18 cellular contexts compared by ENCODE assay signal in the genomic region with DNA sequence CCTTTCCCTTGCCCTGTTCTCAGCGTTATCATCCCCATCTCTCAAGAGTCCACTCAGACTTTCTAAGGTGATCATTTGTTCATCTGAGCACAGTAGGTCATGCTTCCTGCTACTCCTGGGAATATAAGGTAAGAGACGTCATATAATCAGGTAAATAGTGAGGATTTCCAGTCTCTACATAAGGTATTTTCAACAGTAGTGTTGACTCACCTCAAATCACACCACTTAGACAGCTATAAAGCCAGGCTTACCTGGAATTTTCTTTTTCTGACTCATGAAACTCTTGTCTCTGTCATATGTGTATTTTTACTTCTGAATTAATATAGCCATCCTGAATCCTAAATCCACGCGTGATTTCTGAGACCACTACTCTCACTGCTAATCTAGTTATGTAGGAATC.
DNase-seq lines count a peak whose midpoint lies in the region; ATAC-seq and TF ChIP-seq lines count a peak whose summit lies in the region.
"Had no signal": no experiment of that assay in that cellular context is flagged by ENCODE, and none has a peak within 500 bp of the region (broad histone marks: within the 10 kb centered on the region; RNA-seq: fewer than 3 reads in every experiment).

No MANE protein-coding gene starts in this region.

- H3K27me3 ChIP-seq in CD4-positive, CD25-positive, alpha-beta regulatory T cell (ENCODE audit: control insufficient read depth, insufficient read depth, low read length) = no peaks in the 10 kb centered on the region
- no peaks in the 10 kb centered on the region for H3K27me3 ChIP-seq in CD4-positive, alpha-beta T cell (ENCODE audit: control insufficient read depth, insufficient read depth, low read length)
- H3K27me3 ChIP-seq in left lung = no peaks in the 10 kb centered on the region
- H3K27me3 ChIP-seq: BLaER1 had no signal

- POLR2A ChIA-PET in CD4-positive, alpha-beta T cell (lab: Charles Lee) = interaction anchor here (1.2 kb wide), 1 partner anchor 28 kb away, joined by 3 read pairs; no protein-coding TSS in a partner anchor
- POLR2A ChIA-PET in activated B cell treated with CpG ODN at 0.5 μM for 24 hours (lab: Charles Lee) = interaction anchor here (1.1 kb wide), 1 partner anchor 9 kb away, joined by 3 read pairs; no protein-coding TSS in a partner anchor

- DNase-seq in CD4-positive, CD25-positive, alpha-beta regulatory T cell = no peak
- DNase-seq in CD4-positive, alpha-beta T cell = no peak
- DNase-seq in activated B cell treated with CpG ODN at 0.5 μM for 24 hours (no peak), left lung (no peak), Ammon's horn (ENCODE audit: low spot score) (no peak), NCI-H345 treated with DMSO at 0.1 percent for 48 hours (lab: John Stamatoyannopoulos, UW; ENCODE audit: unreplicated experiment) (no peak)
- DNase-seq: EL, GF-D8, Karpas-422, NCI-H1694, NCI-H2081, NCI-H2171, NCI-H345, NCI-H526, Right ventricle myocardium superior had no signal

- peak overlapping the region; percentile 30 to 32 (median 31) for H3K27ac Mint-ChIP-seq in CD4-positive, CD25-positive, alpha-beta regulatory T cell
- H3K27ac Mint-ChIP-seq in CD4-positive, alpha-beta T cell = peak overlapping the region; percentile 7
- H3K27ac Mint-ChIP-seq in activated B cell treated with CpG ODN at 0.5 μM for 24 hours = peak overlapping the region; percentile 0

- no peak for ATAC-seq in CD4-positive, CD25-positive, alpha-beta regulatory T cell (ENCODE audit: low read depth in 2 of 2)
- no peak for ATAC-seq in CD4-positive, alpha-beta T cell (ENCODE audit: poor library complexity)
- ATAC-seq in activated B cell treated with CpG ODN at 0.5 μM for 24 hours (ENCODE audit: low read depth) (no peak), left lung (peak; percentile 31), HG03039 (IDR thresholded peaks at IDR 0.05; ENCODE audit: unreplicated experiment) (no peak)

- no peaks in the 10 kb centered on the region for H3K9me3 ChIP-seq in CD4-positive, CD25-positive, alpha-beta regulatory T cell (ENCODE audit: control insufficient read depth in 2 of 2, low read length in 2 of 2)
- H3K9me3 ChIP-seq in CD4-positive, alpha-beta T cell (ENCODE audit: control insufficient read depth, low read length) = no peaks in the 10 kb centered on the region
- H3K9me3 ChIP-seq in left lung = no peaks in the 10 kb centered on the region
- H3K9me3 ChIP-seq: BLaER1 had no signal

- H3K4me3 ChIP-seq in CD4-positive, CD25-positive, alpha-beta regulatory T cell (ENCODE audit: low read depth, low read length) = no peak overlapping the region
- no peak overlapping the region for H3K4me3 ChIP-seq in left lung
- H3K4me3 ChIP-seq: BLaER1, SK-N-MC had no signal

- TF ChIP-seq CTCF in CD4-positive, alpha-beta T cell (IDR thresholded peaks at IDR 0.05) = no peak
- TF ChIP-seq CTCF in activated B cell treated with CpG ODN at 0.5 μM for 24 hours (IDR thresholded peaks at IDR 0.05) (no peak), left lung (IDR thresholded peaks at IDR 0.05) (no peak)

- peaks cover 0 to 5% (median 0%) of the 10 kb centered on the region in 7 donors for H3K9me3 Mint-ChIP-seq in CD4-positive, CD25-positive, alpha-beta regulatory T cell
- H3K9me3 Mint-ChIP-seq in CD4-positive, alpha-beta T cell = no peaks in the 10 kb centered on the region
- H3K9me3 Mint-ChIP-seq in activated B cell treated with CpG ODN at 0.5 μM for 24 hours = no peaks in the 10 kb centered on the region

- no peak overlapping the region for H3K27ac ChIP-seq in CD4-positive, CD25-positive, alpha-beta regulatory T cell (ENCODE audit: insufficient read depth, low read length, poor library complexity, severe bottlenecking)
- no peak overlapping the region for H3K27ac ChIP-seq in CD4-positive, alpha-beta T cell (ENCODE audit: low read depth, low read length)
- no peak overlapping the region for H3K27ac ChIP-seq in left lung
- H3K27ac ChIP-seq: BLaER1, SK-N-MC had no signal

- no peaks in the 10 kb centered on the region for H3K4me1 ChIP-seq in CD4-positive, CD25-positive, alpha-beta regulatory T cell (ENCODE audit: control insufficient read depth, insufficient read depth, low read length, poor library complexity, severe bottlenecking)
- no peaks in the 10 kb centered on the region for H3K4me1 ChIP-seq in left lung
- H3K4me1 ChIP-seq: BLaER1 had no signal

- H3K4me1 Mint-ChIP-seq in CD4-positive, CD25-positive, alpha-beta regulatory T cell = peaks cover 13 to 38% (median 16%) of the 10 kb centered on the region in 4 donors
- peaks cover 50% of the 10 kb centered on the region for H3K4me1 Mint-ChIP-seq in CD4-positive, alpha-beta T cell (ENCODE audit: low read depth)
- no peaks in the 10 kb centered on the region for H3K4me1 Mint-ChIP-seq in activated B cell treated with CpG ODN at 0.5 μM for 24 hours

- no peak overlapping the region for H3K4me3 Mint-ChIP-seq in CD4-positive, CD25-positive, alpha-beta regulatory T cell
- H3K4me3 Mint-ChIP-seq in CD4-positive, alpha-beta T cell = no peak overlapping the region
- H3K4me3 Mint-ChIP-seq in activated B cell treated with CpG ODN at 0.5 μM for 24 hours = no peak overlapping the region

- H3K27me3 Mint-ChIP-seq in CD4-positive, CD25-positive, alpha-beta regulatory T cell = no peaks in the 10 kb centered on the region
- H3K27me3 Mint-ChIP-seq in CD4-positive, alpha-beta T cell = no peaks in the 10 kb centered on the region
- H3K27me3 Mint-ChIP-seq in activated B cell treated with CpG ODN at 0.5 μM for 24 hours = no peaks in the 10 kb centered on the region

- H3K36me3 Mint-ChIP-seq in CD4-positive, CD25-positive, alpha-beta regulatory T cell = peaks cover 50% of the 10 kb centered on the region
- H3K36me3 Mint-ChIP-seq in CD4-positive, alpha-beta T cell (ENCODE audit: low read depth) = peaks cover 97% of the 10 kb centered on the region
- peaks cover 55% of the 10 kb centered on the region for H3K36me3 Mint-ChIP-seq in activated B cell treated with CpG ODN at 0.5 μM for 24 hours (ENCODE audit: low read depth)

- intact Hi-C loops in CD4-positive, alpha-beta T cell (cut with DNase I, micrococcal nuclease) = no loop called here
- intact Hi-C loops in activated B cell treated with CpG ODN at 0.5 μM for 24 hours (cut with micrococcal nuclease) (no loop called here), left lung (cut with DNase I) (no loop called here)

- H3K36me3 ChIP-seq in CD4-positive, CD25-positive, alpha-beta regulatory T cell (ENCODE audit: control insufficient read depth, insufficient read depth, low read length) = peaks cover 12% of the 10 kb centered on the region
- H3K36me3 ChIP-seq in left lung = no peaks in the 10 kb centered on the region

- CTCF ChIA-PET in CD4-positive, alpha-beta T cell (lab: Charles Lee) = no interaction called here
- CTCF ChIA-PET in activated B cell treated with CpG ODN at 0.5 μM for 24 hours (lab: Charles Lee) = no interaction called here
